Comparison of ENCODE assay signal across 22 cellular contexts in the genomic region with DNA sequence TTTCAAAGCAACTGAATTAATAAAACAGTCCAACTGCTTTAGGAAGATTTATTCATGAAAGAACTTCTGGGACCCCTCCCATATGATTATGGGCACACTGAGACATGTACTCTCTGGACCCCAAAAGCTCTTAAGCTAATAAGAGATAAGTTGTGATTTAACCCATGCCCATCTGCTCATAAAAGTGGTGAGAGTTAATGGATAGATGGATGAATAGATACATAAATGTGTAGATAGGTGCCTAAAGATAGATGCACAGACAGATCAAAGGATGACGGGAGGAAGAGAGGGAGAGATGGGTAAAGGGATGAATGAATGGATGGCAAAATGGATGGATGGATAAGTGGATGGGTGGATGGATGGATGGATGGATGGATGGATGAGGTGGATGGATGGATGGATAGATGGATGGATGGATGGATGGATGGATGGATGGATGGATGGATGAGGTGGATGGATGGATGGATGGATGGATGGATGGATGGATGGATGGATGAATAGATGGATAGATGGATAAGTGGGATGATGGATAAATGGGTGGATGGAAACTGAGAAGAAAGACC. TPM values are rescaled to one million over a fixed set of nuclear protein-coding genes. Genes with fewer than 3 reads are reported as not detected.
"Had no signal": no experiment of that assay in that cellular context is flagged by ENCODE, and none has a peak within 500 bp of the region (broad histone marks: within the 10 kb centered on the region; RNA-seq: fewer than 3 reads in every experiment).

No MANE protein-coding gene starts in this region.

- H3K27ac ChIP-seq: HL-60 had no signal

- DNase-seq: IMR-90, Karpas-422, KG1, MG63, NCI-H1092, NCI-H1105 treated with DMSO at 0.1 percent for 48 hours, NCI-H1417 treated with DMSO at 0.1 percent for 48 hours, NCI-H187, NCI-H2029, NCI-H2081 treated with DMSO at 0.1 percent for 48 hours, NCI-H2171, NCI-H226, NCI-H446, NCI-H510A, NCI-H524 treated with DMSO at 0.1 percent for 48 hours, NCI-H69, NCI-H774, SHP77, SK-N-SH, SW 1271 had no signal

- H3K4me3 ChIP-seq: MG63 had no signal

- H3K9me3 ChIP-seq: MG63, SK-N-SH had no signal

- H3K4me2 ChIP-seq: SK-N-SH had no signal

- H3K27me3 ChIP-seq: MG63 had no signal

- H3K36me3 ChIP-seq: MG63 had no signal

- H3K9ac ChIP-seq: SK-N-SH had no signal

RNA-seq across cellular contexts. Expression of gene TH, which starts 29.4 kb away (rescaled TPM):
- total RNA-seq: IMR-90, SK-MEL-5 had no signal
- polyA plus RNA-seq: SK-N-SH had no signal

RNA-seq across cellular contexts. Expression of gene INS, which starts 40.0 kb away (rescaled TPM):
- total RNA-seq: IMR-90, SK-MEL-5 had no signal
- polyA plus RNA-seq: IMR-90, SK-N-SH had no signal
